Comparison of ENCODE assay signal across 19 cellular contexts in the genomic region with DNA sequence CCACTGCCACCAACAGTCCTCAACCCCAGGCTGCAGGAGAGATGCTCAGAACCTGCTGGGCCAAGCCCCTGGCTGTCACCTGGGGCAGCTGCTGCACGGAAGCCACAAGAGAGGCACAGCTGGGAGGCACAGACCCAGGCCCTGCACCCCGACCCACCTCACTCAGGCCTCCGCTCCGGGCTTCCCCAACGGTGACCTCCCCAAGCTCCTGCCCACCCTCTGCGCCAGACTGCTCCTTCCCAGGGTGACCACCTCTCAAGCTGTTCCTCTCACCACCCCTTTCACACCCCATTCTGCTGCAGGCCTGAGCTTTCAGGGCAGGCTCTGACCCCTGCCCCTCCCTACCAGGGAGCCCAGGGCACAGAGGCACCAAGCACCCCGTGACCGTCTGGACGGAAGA. TPM values are rescaled to one million over a fixed set of nuclear protein-coding genes. Genes with fewer than 3 reads are reported as not detected.
DNase-seq lines count a peak whose midpoint lies in the region; ATAC-seq, FAIRE-seq and TF ChIP-seq lines count a peak whose summit lies in the region.
"Had no signal": no experiment of that assay in that cellular context is flagged by ENCODE, and none has a peak within 500 bp of the region (broad histone marks: within the 10 kb centered on the region; RNA-seq: fewer than 3 reads in every experiment).

No MANE protein-coding gene starts in this region.

- H4K5ac ChIP-seq in H1 (ENCODE audit: insufficient read length, low read depth, low read length): no peak overlapping the region

- H4K8ac ChIP-seq in H1 (ENCODE audit: extremely low read depth, insufficient read depth, low read length) (peak overlapping the region; percentile 76; the same call in 1 of the 2 replicates), trophoblast cell (ENCODE audit: low read depth, low read length) (no peak overlapping the region)

- no peak for TF ChIP-seq RAD21 in H1 (IDR thresholded peaks at IDR 0.05 in 1 of 2, conservative IDR thresholded peaks at IDR 0.05 in 1 of 2; ENCODE audit: low read depth in 2 of 2, low read length in 2 of 2)

- H3K4me2 ChIP-seq in H1 (ENCODE audit: insufficient read depth in 1 of 2, low read depth in 2 of 2, low read length in 2 of 2): 0 out of 4 replicates have a peak overlapping the region, but pooled peaks of 1 of the 2 experiments have one; percentile 17
- H3K4me2 ChIP-seq in trophoblast cell (ENCODE audit: low read length): no peak overlapping the region

- H2BK120ac ChIP-seq in H1 (replicated peaks; ENCODE audit: low read depth, low read length): peak overlapping the region; percentile 50
- H2BK120ac ChIP-seq in trophoblast cell (ENCODE audit: insufficient read depth, low read length, poor library complexity): no peak overlapping the region

- POLR2A ChIA-PET in H1 (lab: Charles Lee; ENCODE audit: partially characterized antibody): interaction anchor here (0.8 to 1.3 kb wide), 2 partner anchors 15 to 36 kb away, joined by 3 read pairs; no protein-coding TSS in a partner anchor

- TF ChIP-seq POLR2A in H1 (IDR thresholded peaks at IDR 0.05; ENCODE audit: control extremely low read depth in 1 of 2, low read depth in 2 of 2, low read length in 2 of 2): no peak

- H4K20me1 ChIP-seq in H1 (replicated peaks in 1 of 2; ENCODE audit: control insufficient read depth in 1 of 2, insufficient read depth in 2 of 2, low read length in 2 of 2): peaks cover 2 to 9% of the 10 kb centered on the region in 2 experiments

- H2BK20ac ChIP-seq in H1 (ENCODE audit: low read length): peak overlapping the region; percentile 48; the same call in 1 of the 2 replicates

- H3K23me2 ChIP-seq in H1 (ENCODE audit: low read depth, low read length): peaks cover 3% of the 10 kb centered on the region; the same call in 1 of the 2 replicates

- H3K36me3 ChIP-seq in H1 (ENCODE audit: control insufficient read depth in 2 of 4, insufficient read depth in 4 of 4, low read length in 3 of 4) (no peaks in the 10 kb centered on the region), trophoblast cell (ENCODE audit: control insufficient read depth in 1 of 2, insufficient read depth in 2 of 2, low read length in 2 of 2) (peaks cover 5 to 11% of the 10 kb centered on the region in 2 experiments)
- H3K36me3 ChIP-seq: cardiac muscle cell, heart right ventricle, tibial artery had no signal

- H3K9me3 ChIP-seq in H1 (ENCODE audit: insufficient read depth in 2 of 2, low read depth in 1 of 2, low read length in 1 of 2) (no peaks in the 10 kb centered on the region), trophoblast cell (ENCODE audit: insufficient read depth, low read depth, low read length) (no peaks in the 10 kb centered on the region)
- H3K9me3 ChIP-seq: BE2C had no signal

- H2BK5ac ChIP-seq in H1 (ENCODE audit: low read depth, low read length) (peak overlapping the region; percentile 66; the same call in 1 of the 2 replicates), trophoblast cell (ENCODE audit: low read depth, low read length, poor library complexity) (no peak overlapping the region)

- 87% methylated on average over 9 of the region's 9 CpGs; no CpG with 5 or more reads in 1 of the 2 experiments for WGBS in H1 (ENCODE audit: extremely low coverage in 1 of 2, insufficient coverage in 1 of 2, insufficient read length in 1 of 2, insufficient replicate concordance in 2 of 2, low coverage in 1 of 2, low lambda C conversion rate in 2 of 2, missing lambda C conversion rate in 1 of 2), 2 experiments
- WGBS in trophoblast cell (ENCODE audit: extremely low coverage, insufficient coverage, insufficient read length): no CpG with 5 or more reads among the region's 9 CpGs

- H3K27ac ChIP-seq in H1 (ENCODE audit: low read depth, low read length): no peak overlapping the region
- H3K27ac ChIP-seq in trophoblast cell (ENCODE audit: low read depth, low read length): no peak overlapping the region
- H3K27ac ChIP-seq: cardiac muscle cell, heart right ventricle, tibial artery had no signal

- TF ChIP-seq CTCF in H1 (IDR thresholded peaks at IDR 0.05; ENCODE audit: control extremely low read depth in 1 of 3, insufficient read depth in 1 of 3, low read depth in 1 of 3, low read length in 3 of 3) (no peak), D721Med (IDR thresholded peaks at IDR 0.05; ENCODE audit: insufficient read depth, missing control alignments) (no peak)

- peak overlapping the region; percentile 97 for H2BK15ac ChIP-seq in H1 (ENCODE audit: low read length)

- DNase-seq in GM19239 (ENCODE audit: insufficient read length, low spot score): no peak
- DNase-seq in H1 (ENCODE audit: low read depth in 1 of 2, low spot score in 2 of 2): no peak
- DNase-seq in trophoblast cell: no peak
- no peak for DNase-seq in stimulated activated CD4-positive, alpha-beta T cell treated with anti-CD3 and anti-CD28 coated beads, Interleukin-2, amount 100 ng/mL, for 24 hours
- no peak for DNase-seq in D721Med (ENCODE audit: insufficient read length, low spot score)
- no peak for DNase-seq in NCI-H510A treated with DMSO at 0.1 percent for 48 hours (lab: John Stamatoyannopoulos, UW)
- DNase-seq: activated CD4-positive, alpha-beta T cell treated with anti-CD3 and anti-CD28 coated beads, Interleukin-2, amount 50 U/mL, for 48 hours; activated T-cell treated with anti-CD3 and anti-CD28 coated beads, Interleukin-2, amount 50 U/mL, for 48 hours; BE2C; DMS79; islet precursor cell; MM.1S; NCI-H2029; NCI-H524; tibial artery had no signal

- no peak overlapping the region for H3K9ac ChIP-seq in H1 (replicated peaks in 1 of 4; ENCODE audit: extremely low read depth in 1 of 4, low read depth in 3 of 4, low read length in 3 of 4)
- no peak overlapping the region for H3K9ac ChIP-seq in trophoblast cell (ENCODE audit: low read length)

- H3K79me2 ChIP-seq in H1 (ENCODE audit: control insufficient read depth in 1 of 2, insufficient read depth in 2 of 2, low read length in 2 of 2) (peaks cover 0 to 69% of the 10 kb centered on the region in 2 experiments; a peak in 2 of 4 replicates), trophoblast cell (ENCODE audit: control insufficient read depth, insufficient read depth, low read length, poor library complexity) (peaks cover 54% of the 10 kb centered on the region)

- H2AK5ac ChIP-seq in H1 (ENCODE audit: low read depth, low read length): peak overlapping the region; percentile 88; the same call in 1 of the 2 replicates
- no peak overlapping the region for H2AK5ac ChIP-seq in trophoblast cell (ENCODE audit: low read length)

- H3K56ac ChIP-seq in H1 (replicated peaks; ENCODE audit: insufficient read length, low read depth, low read length): no peak overlapping the region

- H4K91ac ChIP-seq in H1 (replicated peaks; ENCODE audit: insufficient read length, low read length): peak overlapping the region; percentile 2
- H4K91ac ChIP-seq in trophoblast cell (ENCODE audit: low read depth, low read length): peak overlapping the region; percentile 12

- H3K4me1 ChIP-seq in H1 (replicated peaks in 1 of 4; ENCODE audit: control insufficient read depth in 3 of 4, insufficient read depth in 4 of 4, low read length in 3 of 4): peaks cover 14 to 57% (median 48%) of the 10 kb centered on the region in 4 experiments
- H3K4me1 ChIP-seq in trophoblast cell (ENCODE audit: control insufficient read depth in 1 of 2, insufficient read depth in 2 of 2, low read length in 2 of 2): peaks cover 53 to 56% of the 10 kb centered on the region in 2 experiments

- H2BK12ac ChIP-seq in H1 (ENCODE audit: low read depth, low read length): peak overlapping the region; percentile 60; the same call in 1 of the 2 replicates
- H2BK12ac ChIP-seq in trophoblast cell (ENCODE audit: low read length): no peak overlapping the region

- no peak for TF ChIP-seq EP300 in H1 (IDR thresholded peaks at IDR 0.05; ENCODE audit: borderline replicate concordance in 1 of 2, low read depth in 2 of 2, low read length in 2 of 2)

- peak overlapping the region; percentile 75; the same call in 1 of the 2 replicates for H3K18ac ChIP-seq in H1 (ENCODE audit: extremely low read depth, low read length)
- peak overlapping the region; percentile 0 for H3K18ac ChIP-seq in trophoblast cell (ENCODE audit: low read length)

- H3K4me3 ChIP-seq in H1 (ENCODE audit: extremely low read depth in 1 of 4, insufficient read depth in 2 of 4, low read depth in 3 of 4, low read length in 4 of 4) (no peak overlapping the region), trophoblast cell (ENCODE audit: low read depth, low read length) (no peak overlapping the region)
- H3K4me3 ChIP-seq: cardiac muscle cell, heart right ventricle, tibial artery had no signal

- ATAC-seq in HG03342 (IDR thresholded peaks at IDR 0.05; ENCODE audit: unreplicated experiment): peak; percentile 11
- no peak for ATAC-seq in GM19467 (IDR thresholded peaks at IDR 0.05; ENCODE audit: unreplicated experiment)
- ATAC-seq: heart right ventricle had no signal

- peaks cover 25% of the 10 kb centered on the region for H3K79me1 ChIP-seq in H1 (ENCODE audit: low read depth, low read length)
- H3K79me1 ChIP-seq in trophoblast cell (ENCODE audit: low read length): peaks cover 11% of the 10 kb centered on the region

- H3K27me3 ChIP-seq in H1 (replicated peaks in 1 of 4; ENCODE audit: control insufficient read depth in 3 of 4, extremely low read depth in 1 of 4, insufficient read depth in 3 of 4, low read length in 3 of 4) (no peaks in the 10 kb centered on the region), trophoblast cell (ENCODE audit: insufficient read depth, low read length) (no peaks in the 10 kb centered on the region)
- H3K27me3 ChIP-seq: BE2C, cardiac muscle cell, heart right ventricle had no signal

- H2AFZ ChIP-seq in H1 (ENCODE audit: low read length) (no peak overlapping the region), trophoblast cell (ENCODE audit: insufficient read depth, low read length, poor library complexity) (no peak overlapping the region)

- H3K14ac ChIP-seq in H1 (ENCODE audit: insufficient read length) (no peak overlapping the region), trophoblast cell (ENCODE audit: low read length) (peak overlapping the region; percentile 11)

- CTCF ChIA-PET in H1 (lab: Charles Lee; ENCODE audit: partially characterized antibody): interaction anchor here (1.0 to 3.4 kb wide), 5 partner anchors 11 to 177 kb away, joined by 3 to 16 read pairs (median 5); no protein-coding TSS in a partner anchor

- H3K4ac ChIP-seq in H1 (replicated peaks; ENCODE audit: insufficient read length, low read depth, low read length) (peak overlapping the region; percentile 41), trophoblast cell (ENCODE audit: low read depth, low read length) (peak overlapping the region; percentile 76)

- H4K12ac ChIP-seq in trophoblast cell (ENCODE audit: low read depth, low read length): no peak overlapping the region

- peak; percentile 79 for FAIRE-seq in GM19239 (lab: Jason Lieb, UNC)
- no peak for FAIRE-seq in H1 (lab: Jason Lieb, UNC)
- FAIRE-seq in D721Med (lab: Jason Lieb, UNC): no peak

- H3K23ac ChIP-seq in H1 (ENCODE audit: insufficient read length) (no peak overlapping the region), trophoblast cell (ENCODE audit: low read length) (no peak overlapping the region)

RNA-seq across cellular contexts. Expression of a gene that starts 33.0 kb away (rescaled TPM):
- total RNA-seq in H1 (2021; fragmentation: NEBNext Ultra II Directional; extraction: Animal tissue kit (Norgen Biotek cat#: 25700)): 34.6 and 37.6 TPM in 2 replicates
- 13.6 and 17.6 TPM in 2 replicates for polyA plus RNA-seq in H1 (2011; rRNA removed)
- 20.6 TPM for polyA plus RNA-seq in H1 (2011; cell fraction: cytosol; rRNA removed)
- 40.6 TPM for polyA plus RNA-seq in H1 (2011; cell fraction: nucleus; rRNA removed)
- 20.5 to 32.6 TPM (median 30.1 TPM) in 4 replicates for polyA plus RNA-seq in H1 (2012, experiment 1 of 2)
- polyA plus RNA-seq in H1 (2012, experiment 2 of 2): 11.5 TPM
- 15.7 TPM for polyA plus RNA-seq in H1 (2013, experiment 1 of 2)
- polyA plus RNA-seq in H1 (2013, experiment 2 of 2): 15.9 TPM
- polyA minus RNA-seq in H1 (2011; rRNA and poly(A)+ RNA removed): 28.1 and 28.9 TPM in 2 replicates
- polyA minus RNA-seq in H1 (2011; cell fraction: cytosol; rRNA and poly(A)+ RNA removed): 19.7 TPM
- polyA minus RNA-seq in H1 (2011; cell fraction: nucleus; rRNA and poly(A)+ RNA removed): 22.4 TPM
- polyA plus RNA-seq in trophoblast cell (2013): 54.6 and 55.9 TPM in 2 replicates
